ENCODE assay signal across 8 cellular contexts in genomic region chr1:585992-586391, GRCh38.
DNase-seq lines count a peak whose midpoint lies in the region; ATAC-seq and TF ChIP-seq lines count a peak whose summit lies in the region.
"Not testable (repeated sequence)": the region's sequence is repeated elsewhere in the genome, so short reads cannot be mapped to it uniquely, and the experiment has no call there.

No MANE protein-coding gene starts in this region.

- H3K9me3 ChIP-seq in CD4-positive, alpha-beta memory T cell (ENCODE audit: control insufficient read depth in 1 of 2, low read length in 2 of 2); Peyer's patch: not testable (repeated sequence)

- CTCF ChIA-PET in CD4-positive, alpha-beta memory T cell (lab: Charles Lee; ENCODE audit: partially characterized antibody), result not testable (repeated sequence)

- not testable (repeated sequence) for H3K4me3 ChIP-seq in CD4-positive, alpha-beta memory T cell (ENCODE audit: low read length in 2 of 2); Peyer's patch; fibroblast of villous mesenchyme (ENCODE audit: low read depth, low read length)

- TF ChIP-seq POLR2A in Peyer's patch (IDR thresholded peaks at IDR 0.05), result not testable (repeated sequence)

- H3K27me3 Mint-ChIP-seq in CD4-positive, alpha-beta memory T cell; activated naive CD8-positive, alpha-beta T cell treated with anti-CD3 and anti-CD28 coated beads, Interleukin-2, amount 10 ng/mL, durations not matched to agents 7 days and 5 days; stimulated activated naive CD8-positive, alpha-beta T cell treated with anti-CD3 and anti-CD28 coated beads, Interleukin-15, amount 100 ng/mL, for 72 hours: not testable (repeated sequence)

- H3K4me1 ChIP-seq in CD4-positive, alpha-beta memory T cell (ENCODE audit: insufficient read depth, low read length); Peyer's patch: not testable (repeated sequence)

- DNase-seq in CD4-positive, alpha-beta memory T cell, result peak; percentile 15 to 52 (median 35)
- peak in 2 of 3 donors; percentile 15 to 69 for DNase-seq in Peyer's patch
- peak; percentile 4 to 42 for DNase-seq in activated CD8-positive, alpha-beta memory T cell treated with anti-CD3 and anti-CD28 coated beads for 1 hour (ENCODE audit: extremely low read depth in 1 of 2, low read depth in 1 of 2)
- peak; percentile 70 for DNase-seq in activated naive CD8-positive, alpha-beta T cell treated with anti-CD3 and anti-CD28 coated beads, Interleukin-2, amount 10 ng/mL, durations not matched to agents 7 days and 5 days
- DNase-seq in fibroblast of villous mesenchyme (ENCODE audit: low read depth), result not testable (repeated sequence)
- DNase-seq in mucosa of gallbladder (ENCODE audit: low spot score), result peak; percentile 47
- peak; percentile 48 to 57 for DNase-seq in stimulated activated CD4-positive, alpha-beta T cell treated with anti-CD3 and anti-CD28 coated beads, Interleukin-15, amount 100 ng/mL, for 48 hours (ENCODE audit: low read depth in 2 of 2)
- DNase-seq in stimulated activated naive CD8-positive, alpha-beta T cell treated with anti-CD3 and anti-CD28 coated beads, Interleukin-15, amount 100 ng/mL, for 72 hours, result peak; percentile 54 to 72

- H3K36me3 ChIP-seq in CD4-positive, alpha-beta memory T cell (ENCODE audit: insufficient read depth, low read length); Peyer's patch: not testable (repeated sequence)

- not testable (repeated sequence) for H3K4me3 Mint-ChIP-seq in CD4-positive, alpha-beta memory T cell; activated naive CD8-positive, alpha-beta T cell treated with anti-CD3 and anti-CD28 coated beads, Interleukin-2, amount 10 ng/mL, durations not matched to agents 7 days and 5 days; stimulated activated naive CD8-positive, alpha-beta T cell treated with anti-CD3 and anti-CD28 coated beads, Interleukin-15, amount 100 ng/mL, for 72 hours

- not testable (repeated sequence) for ATAC-seq in activated naive CD8-positive, alpha-beta T cell treated with anti-CD3 and anti-CD28 coated beads, Interleukin-2, amount 10 ng/mL, durations not matched to agents 7 days and 5 days (ENCODE audit: low read depth); stimulated activated naive CD8-positive, alpha-beta T cell treated with anti-CD3 and anti-CD28 coated beads, Interleukin-15, amount 100 ng/mL, for 72 hours

- intact Hi-C loops in CD4-positive, alpha-beta memory T cell (cut with micrococcal nuclease), result not testable (repeated sequence)

- not testable (repeated sequence) for H3K36me3 Mint-ChIP-seq in CD4-positive, alpha-beta memory T cell; activated naive CD8-positive, alpha-beta T cell treated with anti-CD3 and anti-CD28 coated beads, Interleukin-2, amount 10 ng/mL, durations not matched to agents 7 days and 5 days

- peak in 1 of 6 experiments; percentile 33 for TF ChIP-seq CTCF in Peyer's patch (IDR thresholded peaks at IDR 0.05)
- peak; percentile 35 for TF ChIP-seq CTCF in fibroblast of villous mesenchyme (IDR thresholded peaks at IDR 0.05; ENCODE audit: insufficient read depth, low read depth, low read length)

- H3K27me3 ChIP-seq in CD4-positive, alpha-beta memory T cell (ENCODE audit: insufficient read depth, low read length); Peyer's patch: not testable (repeated sequence)

- not testable (repeated sequence) for H3K27ac Mint-ChIP-seq in CD4-positive, alpha-beta memory T cell; activated naive CD8-positive, alpha-beta T cell treated with anti-CD3 and anti-CD28 coated beads, Interleukin-2, amount 10 ng/mL, durations not matched to agents 7 days and 5 days; stimulated activated naive CD8-positive, alpha-beta T cell treated with anti-CD3 and anti-CD28 coated beads, Interleukin-15, amount 100 ng/mL, for 72 hours

- not testable (repeated sequence) for H3K4me1 Mint-ChIP-seq in CD4-positive, alpha-beta memory T cell; activated naive CD8-positive, alpha-beta T cell treated with anti-CD3 and anti-CD28 coated beads, Interleukin-2, amount 10 ng/mL, durations not matched to agents 7 days and 5 days; stimulated activated naive CD8-positive, alpha-beta T cell treated with anti-CD3 and anti-CD28 coated beads, Interleukin-15, amount 100 ng/mL, for 72 hours

- POLR2A ChIA-PET in CD4-positive, alpha-beta memory T cell (lab: Charles Lee; ENCODE audit: partially characterized antibody); activated naive CD8-positive, alpha-beta T cell treated with anti-CD3 and anti-CD28 coated beads, Interleukin-2, amount 10 ng/mL, durations not matched to agents 7 days and 5 days (lab: Charles Lee): not testable (repeated sequence)

- not testable (repeated sequence) for H3K27ac ChIP-seq in CD4-positive, alpha-beta memory T cell (ENCODE audit: low read depth, low read length); Peyer's patch

- not testable (repeated sequence) for H3K9me3 Mint-ChIP-seq in CD4-positive, alpha-beta memory T cell; activated naive CD8-positive, alpha-beta T cell treated with anti-CD3 and anti-CD28 coated beads, Interleukin-2, amount 10 ng/mL, durations not matched to agents 7 days and 5 days; stimulated activated naive CD8-positive, alpha-beta T cell treated with anti-CD3 and anti-CD28 coated beads, Interleukin-15, amount 100 ng/mL, for 72 hours
